In the genomic region with DNA sequence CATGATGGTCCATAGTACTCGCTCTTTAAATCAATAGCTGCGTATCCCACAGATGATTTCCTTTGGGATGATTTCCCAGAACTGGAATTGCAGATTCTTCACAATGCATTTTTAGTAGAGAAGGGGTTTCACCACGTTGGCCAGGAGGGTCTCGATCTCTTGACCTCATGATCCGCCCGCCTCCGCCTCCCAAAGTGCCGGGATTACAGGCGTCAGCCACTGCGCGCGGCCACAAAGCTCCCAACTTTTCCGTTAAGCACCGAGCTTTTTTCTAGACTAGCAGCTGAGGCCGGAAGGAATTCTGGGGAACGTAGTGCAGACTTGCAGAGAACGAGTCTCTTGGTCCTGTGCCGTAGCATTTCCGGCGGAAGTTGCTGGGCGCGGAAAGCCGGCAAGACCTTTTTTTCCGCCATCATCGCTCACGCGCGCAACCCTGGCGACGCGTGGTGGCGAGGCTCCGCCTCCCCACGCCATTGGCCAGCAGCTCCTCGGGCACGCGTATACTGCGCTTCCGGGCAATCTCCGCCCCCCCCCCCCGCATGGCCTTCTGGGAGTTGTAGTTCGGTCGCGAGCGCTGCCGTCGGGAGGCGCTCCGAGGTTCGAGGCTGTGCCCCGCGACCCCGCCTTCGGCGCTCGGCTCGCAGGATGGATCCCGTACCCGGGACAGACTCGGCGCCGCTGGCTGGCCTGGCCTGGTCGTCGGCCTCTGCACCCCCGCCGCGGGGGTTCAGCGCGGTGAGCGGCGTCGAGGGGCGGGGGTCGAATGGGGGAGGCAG, we compare ENCODE assay signal across 8 cellular contexts. TPM values are rescaled to one million over a fixed set of nuclear protein-coding genes. Genes with fewer than 3 reads are reported as not detected.
A peak's percentile ranks its signal among the peaks of the same experiment; 100 is the strongest.
DNase-seq lines count a peak whose midpoint lies in the region; ATAC-seq and TF ChIP-seq lines count a peak whose summit lies in the region.

TSS of gene MVB12A (plus strand) at position 557 of the 776 bp plus-strand sequence. CDS start at position 646, 89 bp downstream.

- TF ChIP-seq EP300 in transverse colon (IDR thresholded peaks at IDR 0.05; ENCODE audit: low read depth) = no peak

- H2BK12ac ChIP-seq in trophoblast cell (ENCODE audit: low read length) = peak within 1 kb of the TSS; percentile 15

- 0 to 1% (median 1%) methylated on average over 9 to 74 of the region's 74 CpGs for WGBS in adrenal gland, 4 donors
- no CpG with 5 or more reads among the region's 74 CpGs for WGBS in trophoblast cell (ENCODE audit: extremely low coverage, insufficient coverage, insufficient read length)
- 0 to 1% methylated on average over 2 to 45 of the region's 74 CpGs for WGBS in transverse colon (ENCODE audit: low coverage in 1 of 2), 2 donors

- intact Hi-C loops in adrenal gland (cut with DNase I) (no loop called here), cardiac septum (cut with DNase I) (no loop called here), transverse colon (cut with DNase I; ENCODE audit: low total_unique reads) (no loop called here)

- H3K79me2 ChIP-seq in trophoblast cell (ENCODE audit: control insufficient read depth, insufficient read depth, low read length, poor library complexity) = peaks cover 6% of the 10 kb centered on the region

- H3K4me2 ChIP-seq in trophoblast cell (ENCODE audit: low read length) = peak within 1 kb of the TSS; percentile 72

- no peaks in the 10 kb centered on the region for H3K27me3 ChIP-seq in adrenal gland
- no peaks in the 10 kb centered on the region for H3K27me3 ChIP-seq in trophoblast cell (ENCODE audit: insufficient read depth, low read length)
- H3K27me3 ChIP-seq in transverse colon = no peaks in the 10 kb centered on the region

- H3K9me3 ChIP-seq in adrenal gland (replicated peaks in 1 of 3) (no peaks in the 10 kb centered on the region), trophoblast cell (ENCODE audit: insufficient read depth, low read depth, low read length) (no peaks in the 10 kb centered on the region), transverse colon (no peaks in the 10 kb centered on the region)

- H4K91ac ChIP-seq in trophoblast cell (ENCODE audit: low read depth, low read length) = peak within 1 kb of the TSS; percentile 88

- H3K79me1 ChIP-seq in trophoblast cell (ENCODE audit: low read length) = peaks cover 10% of the 10 kb centered on the region

- peak within 1 kb of the TSS; percentile 5 for H2AK5ac ChIP-seq in trophoblast cell (ENCODE audit: low read length)

- peak within 1 kb of the TSS; percentile 91 for H2AFZ ChIP-seq in trophoblast cell (ENCODE audit: insufficient read depth, low read length, poor library complexity)

- peak within 1 kb of the TSS; percentile 18 for H2BK5ac ChIP-seq in trophoblast cell (ENCODE audit: low read depth, low read length, poor library complexity)

- peak within 1 kb of the TSS; percentile 74 for H4K12ac ChIP-seq in trophoblast cell (ENCODE audit: low read depth, low read length)

- peak within 1 kb of the TSS; percentile 77 to 91 (median 83) for H3K27ac ChIP-seq in adrenal gland
- H3K27ac ChIP-seq in trophoblast cell (ENCODE audit: low read depth, low read length) = peak within 1 kb of the TSS; percentile 79
- H3K27ac ChIP-seq in transverse colon = peak within 1 kb of the TSS; percentile 68 to 92 (median 82)

- H3K4me1 ChIP-seq in adrenal gland (replicated peaks in 1 of 2) = peaks cover 9 to 13% of the 10 kb centered on the region in 2 donors
- peaks cover 11 to 14% of the 10 kb centered on the region in 2 experiments for H3K4me1 ChIP-seq in trophoblast cell (ENCODE audit: control insufficient read depth in 1 of 2, insufficient read depth in 2 of 2, low read length in 2 of 2)
- peaks cover 0 to 12% (median 11%) of the 10 kb centered on the region in 4 donors for H3K4me1 ChIP-seq in transverse colon

- peak; percentile 90 for ATAC-seq in HG02840 (IDR thresholded peaks at IDR 0.05; ENCODE audit: low FRiP score, unreplicated experiment)

- H3K23ac ChIP-seq in trophoblast cell (ENCODE audit: low read length) = no peak within 1 kb of the TSS

- TF ChIP-seq CTCF in GM12864 (IDR thresholded peaks at IDR 0.05; ENCODE audit: low read depth, low read length, missing control alignments) (no peak), adrenal gland (IDR thresholded peaks at IDR 0.05) (no peak), transverse colon (IDR thresholded peaks at IDR 0.05) (no peak)

- peak within 1 kb of the TSS; percentile 57 for H2BK120ac ChIP-seq in trophoblast cell (ENCODE audit: insufficient read depth, low read length, poor library complexity)

- no peak within 1 kb of the TSS for H3K9ac ChIP-seq in trophoblast cell (ENCODE audit: low read length)

- TF ChIP-seq POLR2A in adrenal gland (IDR thresholded peaks at IDR 0.05) (peak in 1 of 2 donors; percentile 80), transverse colon (IDR thresholded peaks at IDR 0.05) (no peak)

- H3K14ac ChIP-seq in trophoblast cell (ENCODE audit: low read length) = peak within 1 kb of the TSS; percentile 83

- peak within 1 kb of the TSS; percentile 81 for H3K18ac ChIP-seq in trophoblast cell (ENCODE audit: low read length)

- H3K4ac ChIP-seq in trophoblast cell (ENCODE audit: low read depth, low read length) = peak within 1 kb of the TSS; percentile 61

- peak within 1 kb of the TSS; percentile 90 for H4K8ac ChIP-seq in trophoblast cell (ENCODE audit: low read depth, low read length)

- in situ Hi-C loops in transverse colon (cut with MboI; ENCODE audit: low pct_ligation_motif_present in 1 of 4, low pct_unique_long_range_greater_than_20kb in 1 of 4, low sequenced_read_pairs in 3 of 4) = no loop called here

- peak; percentile 96 for DNase-seq in GM12864 (ENCODE audit: low read depth)
- peak; percentile 99 for DNase-seq in NCI-H146 (lab: John Stamatoyannopoulos, UW)
- DNase-seq in T-helper 1 cell = peak; percentile 91 to 99 (median 93)
- DNase-seq in adrenal gland = peak; percentile 97 to 99 (median 98)
- DNase-seq in cardiac septum (ENCODE audit: low spot score) = peak; percentile 99
- peak; percentile 98 to 99 for DNase-seq in trophoblast cell
- peak; percentile 97 for DNase-seq in transverse colon

- H3K36me3 ChIP-seq in adrenal gland (replicated peaks in 1 of 2) = no peaks in the 10 kb centered on the region
- H3K36me3 ChIP-seq in trophoblast cell (ENCODE audit: control insufficient read depth in 1 of 2, insufficient read depth in 2 of 2, low read length in 2 of 2) = peaks cover 5 to 6% of the 10 kb centered on the region in 2 experiments
- H3K36me3 ChIP-seq in transverse colon = no peaks in the 10 kb centered on the region

- peak within 1 kb of the TSS; percentile 84 for H3K4me3 ChIP-seq in GM12864 (ENCODE audit: low read depth, low read length)
- peak within 1 kb of the TSS; percentile 9 to 95 (median 80) for H3K4me3 ChIP-seq in adrenal gland
- H3K4me3 ChIP-seq in trophoblast cell (ENCODE audit: low read depth, low read length) = peak within 1 kb of the TSS; percentile 87
- H3K4me3 ChIP-seq in transverse colon = peak within 1 kb of the TSS; percentile 67 to 88 (median 82)

RNA-seq across cellular contexts. Expression of gene MVB12A, which starts in this region (rescaled TPM):
- 100 to 1,000 TPM in 5 of 8 donors, 10 to 100 TPM in 3; 53.3 to 162 (median 105) TPM for total RNA-seq in adrenal gland
- 100 to 1,000 TPM in 2 of 3 donors, 10 to 100 TPM in 1; 17.4 to 142 (median 132) TPM for polyA plus RNA-seq in adrenal gland
- 14.3 TPM for total RNA-seq in cardiac septum
- polyA plus RNA-seq in trophoblast cell (2013) = 44.4 and 46.3 TPM in 2 replicates
- 10 to 100 TPM; 22.9 to 84.2 (median 83.1) TPM for total RNA-seq in transverse colon

Comparison
In these comparisons a context has a peak if more than half of its experiments do, and no peak if none do; other contexts are left out.
1. Peak in every context shown above with its lines: DNase-seq, ATAC-seq, H3K4me3 ChIP-seq and H3K27ac ChIP-seq.